Comparison of ENCODE assay signal across 1 cellular context in genomic region chr15:98744506-98744905, GRCh38.
TF ChIP-seq lines count a peak whose summit lies in the region.

No MANE protein-coding gene starts in this region.

TF ChIP-seq in HEK293, 187 proteins besides CTCF, POLR2A, EP300 and RAD21:
- 0 out of 2 replicates have a peak, but pooled peaks have one; percentile 23 for TF ChIP-seq ZBTB48 (tag by site-specific recombination; IDR thresholded peaks at IDR 0.05)
- TF ChIP-seq ZNF518A (tag by site-specific recombination; conservative IDR thresholded peaks at IDR 0.05; ENCODE audit: low read depth) = no peak
